Comparison of ENCODE assay signal across 26 cellular contexts in genomic region chr22:32850157-32850556, GRCh38. TPM values are rescaled to one million over a fixed set of nuclear protein-coding genes. Genes with fewer than 3 reads are reported as not detected.
DNase-seq lines count a peak whose midpoint lies in the region; ATAC-seq and TF ChIP-seq lines count a peak whose summit lies in the region.
"Had no signal": no experiment of that assay in that cellular context is flagged by ENCODE, and none has a peak within 500 bp of the region (broad histone marks: within the 10 kb centered on the region; RNA-seq: fewer than 3 reads in every experiment).

No MANE protein-coding gene starts in this region.

- POLR2A ChIA-PET in OCI-LY7 (lab: Charles Lee), result no interaction called here

- H3K27me3 ChIP-seq in right atrium auricular region, result no peaks in the 10 kb centered on the region
- no peaks in the 10 kb centered on the region for H3K27me3 ChIP-seq in layer of hippocampus (ENCODE audit: control insufficient read depth, insufficient read depth, low read length)
- peaks cover 0 to 3% (median 0%) of the 10 kb centered on the region in 3 donors for H3K27me3 ChIP-seq in skeletal muscle tissue (ENCODE audit: control insufficient read depth in 3 of 3, insufficient read depth in 3 of 3, low read length in 3 of 3)
- no peaks in the 10 kb centered on the region for H3K27me3 ChIP-seq in upper lobe of right lung
- no peaks in the 10 kb centered on the region for H3K27me3 ChIP-seq in tibial nerve
- H3K27me3 ChIP-seq: testis had no signal

- intact Hi-C loops in left cardiac atrium (cut with DNase I) (loop anchor here in 1 of 2 donors (5.0 to 10.0 kb wide), 2 partner anchors 38 to 105 kb away; no protein-coding TSS in a partner anchor), upper lobe of right lung (cut with DNase I) (no loop called here), OCI-LY7 (cut with micrococcal nuclease; ENCODE audit: unreplicated experiment) (no loop called here)

- H3K4me1 ChIP-seq in right atrium auricular region (peaks cover 0 to 100% of the 10 kb centered on the region in 2 donors), skeletal muscle tissue (ENCODE audit: control insufficient read depth in 3 of 3, insufficient read depth in 3 of 3, low read length in 3 of 3) (peaks cover 67 to 82% (median 72%) of the 10 kb centered on the region in 3 donors), upper lobe of right lung (peaks cover 85% of the 10 kb centered on the region), OCI-LY7 (ENCODE audit: insufficient read depth, low read length, poor library complexity, severe bottlenecking) (no peaks in the 10 kb centered on the region), tibial nerve (peaks cover 0 to 99% (median 47%) of the 10 kb centered on the region in 4 donors)

- TF ChIP-seq POLR2A in tibial nerve (IDR thresholded peaks at IDR 0.05), result no peak

- WGBS in tibial nerve, 2 donors, result 87 to 95% methylated on average over 3 of the region's 3 CpGs

- H3K9me3 ChIP-seq in right atrium auricular region (no peaks in the 10 kb centered on the region), skeletal muscle tissue (ENCODE audit: control insufficient read depth in 3 of 3, low read length in 3 of 3) (no peaks in the 10 kb centered on the region), upper lobe of right lung (no peaks in the 10 kb centered on the region), OCI-LY7 (ENCODE audit: low read length) (no peaks in the 10 kb centered on the region), tibial nerve (no peaks in the 10 kb centered on the region)
- H3K9me3 ChIP-seq: testis had no signal

- no peak overlapping the region for H3K4me3 ChIP-seq in right atrium auricular region
- no peak overlapping the region for H3K4me3 ChIP-seq in skeletal muscle tissue (ENCODE audit: low read length in 3 of 3)
- no peak overlapping the region for H3K4me3 ChIP-seq in upper lobe of right lung
- H3K4me3 ChIP-seq in OCI-LY7 (ENCODE audit: low read depth, low read length, poor library complexity, severe bottlenecking), result no peak overlapping the region
- no peak overlapping the region for H3K4me3 ChIP-seq in tibial nerve
- H3K4me3 ChIP-seq: testis had no signal

- H3K79me2 ChIP-seq in OCI-LY7 (ENCODE audit: insufficient read depth, low read depth, low read length), result no peaks in the 10 kb centered on the region

- H2AFZ ChIP-seq in OCI-LY7 (ENCODE audit: low read length), result no peak overlapping the region

- CTCF ChIA-PET in OCI-LY7 (lab: Charles Lee; ENCODE audit: unreplicated experiment), result interaction anchor here (0.6 kb wide), 1 partner anchor 448 kb away, joined by 3 read pairs; no protein-coding TSS in a partner anchor

- ATAC-seq in left cardiac atrium (no peak), upper lobe of right lung (no peak)
- ATAC-seq: activated naive CD4-positive, alpha-beta T cell treated with anti-CD3 and anti-CD28 coated beads, Interleukin-2, amount 50 U/mL, for 72 hours; left colon; natural killer cell had no signal

- DNase-seq in right atrium auricular region (ENCODE audit: low spot score) (no peak), left cardiac atrium (no peak), upper lobe of right lung (no peak), OCI-LY7 (ENCODE audit: low spot score) (no peak), tibial nerve (ENCODE audit: low spot score in 2 of 2) (no peak), T1000 (lab: John Stamatoyannopoulos, UW) (no peak)
- DNase-seq: activated CD4-positive, alpha-beta memory T cell treated with anti-CD3 and anti-CD28 coated beads for 36 hours; activated CD4-positive, CD25-positive, alpha-beta regulatory T cell treated with anti-CD3 and anti-CD28 coated beads, Interleukin-2, amount 50 U/mL, for 72 hours; CD8-positive, alpha-beta memory T cell; central memory CD4-positive, alpha-beta T cell; DMS 273 treated with DMSO at 0.1 percent for 48 hours; natural killer cell; NCI-H1417 treated with DMSO at 0.1 percent for 48 hours; NCI-H2081; NCI-H345; NCI-H748 treated with DMSO at 0.1 percent for 48 hours; retina; stimulated activated CD4-positive, alpha-beta T cell treated with anti-CD3 and anti-CD28 coated beads, Interleukin-12 subunit alpha, Interleukin-12 subunit beta, amount 100 ng/mL, for 4 hours; stimulated activated CD4-positive, alpha-beta T cell treated with anti-CD3 and anti-CD28 coated beads, Interleukin-4, amount 100 ng/mL, for 1 hour; T-helper 1 cell had no signal

- no TSS peak for BruUV-seq in OCI-LY7 (replicated peaks; lab: Mats Ljungman, UMichigan)

- H3K4me2 ChIP-seq in OCI-LY7 (ENCODE audit: low read length), result no peak overlapping the region
- H3K4me2 ChIP-seq: KMS-11 had no signal

- H3K9me2 ChIP-seq in OCI-LY7 (ENCODE audit: insufficient read depth, low read length), result no peaks in the 10 kb centered on the region

- H3K9ac ChIP-seq in skeletal muscle tissue (ENCODE audit: low read depth in 1 of 3, low read length in 3 of 3), result no peak overlapping the region
- H3K9ac ChIP-seq: KMS-11 had no signal

- no peaks in the 10 kb centered on the region for H4K20me1 ChIP-seq in OCI-LY7 (ENCODE audit: insufficient read depth, low read length)

- no peak for TF ChIP-seq EP300 in tibial nerve (IDR thresholded peaks at IDR 0.05)

- H3K27ac ChIP-seq in right atrium auricular region (peak overlapping the region; percentile 87 to 97), layer of hippocampus (ENCODE audit: low read depth, low read length) (peak overlapping the region; percentile 76), skeletal muscle tissue (ENCODE audit: low read depth, low read length) (peak overlapping the region; percentile 68), upper lobe of right lung (peak overlapping the region; percentile 78), OCI-LY7 (ENCODE audit: low read depth, low read length, poor library complexity, severe bottlenecking) (no peak overlapping the region), tibial nerve (peak overlapping the region in 2 of 4 donors; percentile 85 to 92)
- H3K27ac ChIP-seq: KMS-11 had no signal

- no peak for TF ChIP-seq CTCF in right atrium auricular region (IDR thresholded peaks at IDR 0.05)
- TF ChIP-seq CTCF in upper lobe of right lung (IDR thresholded peaks at IDR 0.05), result no peak
- no peak for TF ChIP-seq CTCF in OCI-LY7 (conservative IDR thresholded peaks at IDR 0.05; ENCODE audit: low read length)
- no peak for TF ChIP-seq CTCF in tibial nerve (IDR thresholded peaks at IDR 0.05)

- H3K36me3 ChIP-seq in right atrium auricular region, result peaks cover 51% of the 10 kb centered on the region
- H3K36me3 ChIP-seq in skeletal muscle tissue (ENCODE audit: control insufficient read depth in 3 of 3, insufficient read depth in 3 of 3, low read length in 3 of 3), result peaks cover 0 to 8% (median 0%) of the 10 kb centered on the region in 3 donors
- peaks cover 63% of the 10 kb centered on the region for H3K36me3 ChIP-seq in upper lobe of right lung
- no peaks in the 10 kb centered on the region for H3K36me3 ChIP-seq in OCI-LY7 (ENCODE audit: insufficient read depth, low read length)
- peaks cover 0 to 30% (median 0%) of the 10 kb centered on the region in 3 donors for H3K36me3 ChIP-seq in tibial nerve

RNA-seq across cellular contexts. Expression of gene TIMP3, which starts 48.7 kb away (rescaled TPM):
- total RNA-seq in right atrium auricular region, result 100 to 1,000 TPM; 625 to 711 TPM
- 100 to 1,000 TPM; 434 to 484 TPM for total RNA-seq in left cardiac atrium
- 64.2 TPM for total RNA-seq in skeletal muscle tissue
- 749 TPM for total RNA-seq in upper lobe of right lung
- total RNA-seq in OCI-LY7 (2014; rRNA removed; shearing (Covaris generic)), result not detected in 2 replicates
- total RNA-seq in OCI-LY7 (2022), result not detected in 2 replicates
- 1,000 to 10,000 TPM in 1 of 4 donors, 100 to 1,000 TPM in 3; 300 to 1,106 (median 939) TPM for total RNA-seq in tibial nerve
- total RNA-seq: activated CD4-positive, alpha-beta memory T cell treated with anti-CD3 and anti-CD28 coated beads for 36 hours; activated naive CD4-positive, alpha-beta T cell treated with anti-CD3 and anti-CD28 coated beads, Interleukin-2, amount 50 U/mL, for 72 hours had no signal

Comparison
In these comparisons a context has a peak if more than half of its experiments do, and no peak if none do; other contexts are left out.
1. RNA of gene TIMP3, which starts 48.7 kb away (total RNA-seq): 300 to 1,106 TPM in tibial nerve, 749 TPM in upper lobe of right lung (single experiment), 625 to 711 TPM in right atrium auricular region, 434 to 484 TPM in left cardiac atrium and 64.2 TPM in skeletal muscle tissue (single experiment); not detected in OCI-LY7; every median in the first group is over 10 times any median in the second.